8 cellular contexts compared by ENCODE assay signal in genomic region chr12:109462868-109463692, GRCh38. TPM values are rescaled to one million over a fixed set of nuclear protein-coding genes. Genes with fewer than 3 reads are reported as not detected.
DNase-seq lines count a peak whose midpoint lies in the region; ATAC-seq and TF ChIP-seq lines count a peak whose summit lies in the region.

No MANE protein-coding gene starts in this region.

- H3K36me3 Mint-ChIP-seq in stimulated activated naive CD8-positive, alpha-beta T cell treated with anti-CD3 and anti-CD28 coated beads, Interleukin-15, Interleukin-2, amounts not matched to agents 100 ng/mL and 50 ng/mL, for 24 hours (ENCODE audit: low read depth) = peaks cover 17% of the 10 kb centered on the region
- peaks cover 24% of the 10 kb centered on the region for H3K36me3 Mint-ChIP-seq in WTC11

- H3K27ac ChIP-seq in gastroesophageal sphincter (peak overlapping the region; percentile 90 to 100 (median 96)), osteoblast (ENCODE audit: low read depth, low read length) (peak overlapping the region; percentile 100)

- peaks cover 0 to 37% of the 10 kb centered on the region in 2 donors for H3K36me3 ChIP-seq in gastroesophageal sphincter
- H3K36me3 ChIP-seq in osteoblast (ENCODE audit: insufficient read depth, low read length) = peaks cover 42% of the 10 kb centered on the region

- TF ChIP-seq EP300 in gastroesophageal sphincter (IDR thresholded peaks at IDR 0.05) = no peak

- H3K4me3 Mint-ChIP-seq in stimulated activated naive CD8-positive, alpha-beta T cell treated with anti-CD3 and anti-CD28 coated beads, Interleukin-15, Interleukin-2, amounts not matched to agents 100 ng/mL and 50 ng/mL, for 24 hours = no peak overlapping the region
- peak overlapping the region; percentile 39 for H3K4me3 Mint-ChIP-seq in WTC11

- WGBS in gastroesophageal sphincter (ENCODE audit: low coverage in 1 of 2), 2 donors = 2 to 7% methylated on average over 7 to 9 of the region's 14 CpGs

- peak overlapping the region; percentile 57 for H3K27ac Mint-ChIP-seq in stimulated activated naive CD8-positive, alpha-beta T cell treated with anti-CD3 and anti-CD28 coated beads, Interleukin-15, Interleukin-2, amounts not matched to agents 100 ng/mL and 50 ng/mL, for 24 hours
- peak overlapping the region; percentile 99 for H3K27ac Mint-ChIP-seq in WTC11

- no peaks in the 10 kb centered on the region for H3K9me3 Mint-ChIP-seq in stimulated activated naive CD8-positive, alpha-beta T cell treated with anti-CD3 and anti-CD28 coated beads, Interleukin-15, Interleukin-2, amounts not matched to agents 100 ng/mL and 50 ng/mL, for 24 hours
- no peaks in the 10 kb centered on the region for H3K9me3 Mint-ChIP-seq in WTC11

- peak overlapping the region; percentile 68 for H2AFZ ChIP-seq in osteoblast (ENCODE audit: low read length)

- H3K4me2 ChIP-seq in osteoblast (ENCODE audit: insufficient read depth, low read length) = peak overlapping the region; percentile 78

- H3K27me3 ChIP-seq in gastroesophageal sphincter (no peaks in the 10 kb centered on the region), osteoblast (ENCODE audit: insufficient read depth, low read length) (no peaks in the 10 kb centered on the region)

- CTCF ChIA-PET in WTC11 (lab: Charles Lee) = interaction anchor here (0.6 to 5.2 kb wide), 8 partner anchors 12 to 637 kb away, joined by 3 to 52 read pairs (median 4); no protein-coding TSS in a partner anchor

- TF ChIP-seq CTCF in WTC11 (IDR thresholded peaks at IDR 0.05) (no peak), gastroesophageal sphincter (IDR thresholded peaks at IDR 0.05) (peak in 2 of 4 experiments; percentile 19 to 33), osteoblast (IDR thresholded peaks at IDR 0.05; ENCODE audit: extremely low read depth, low read depth, low read length) (no peak)

- H3K4me1 ChIP-seq in gastroesophageal sphincter (peaks cover 42 to 100% (median 87%) of the 10 kb centered on the region in 3 donors), osteoblast (ENCODE audit: insufficient read depth, low read length) (peaks cover 73% of the 10 kb centered on the region)

- POLR2A ChIA-PET in WTC11 (lab: Charles Lee) = interaction anchor here (0.5 to 1.5 kb wide), 5 partner anchors 10 to 30 kb away, joined by 3 to 4 read pairs (median 4); partner anchors contain the start of genes KCTD10 and UBE3B

- H3K27me3 Mint-ChIP-seq in stimulated activated naive CD8-positive, alpha-beta T cell treated with anti-CD3 and anti-CD28 coated beads, Interleukin-15, Interleukin-2, amounts not matched to agents 100 ng/mL and 50 ng/mL, for 24 hours = no peaks in the 10 kb centered on the region
- H3K27me3 Mint-ChIP-seq in WTC11 (ENCODE audit: low read depth) = no peaks in the 10 kb centered on the region

- peaks cover 49% of the 10 kb centered on the region for H3K4me1 Mint-ChIP-seq in stimulated activated naive CD8-positive, alpha-beta T cell treated with anti-CD3 and anti-CD28 coated beads, Interleukin-15, Interleukin-2, amounts not matched to agents 100 ng/mL and 50 ng/mL, for 24 hours (ENCODE audit: low read depth)
- peaks cover 88% of the 10 kb centered on the region for H3K4me1 Mint-ChIP-seq in WTC11

- peaks cover 4% of the 10 kb centered on the region for H4K20me1 ChIP-seq in osteoblast (ENCODE audit: insufficient read depth, low read length)

- H3K79me2 ChIP-seq in osteoblast (ENCODE audit: insufficient read depth, low read length) = peaks cover 85% of the 10 kb centered on the region

- no peak for DNase-seq in stimulated activated naive CD8-positive, alpha-beta T cell treated with anti-CD3 and anti-CD28 coated beads, Interleukin-15, Interleukin-2, amounts not matched to agents 100 U/mL and 50 U/mL, for 24 hours
- DNase-seq in WTC11 (ENCODE audit: low spot score) = peak; percentile 31
- peak; percentile 93 for DNase-seq in osteoblast (ENCODE audit: insufficient read length, low spot score, missing footprints)
- no peak for DNase-seq in NCI-H774 (lab: John Stamatoyannopoulos, UW)
- no peak for DNase-seq in NCI-H1092 treated with DMSO at 0.1 percent for 48 hours (lab: John Stamatoyannopoulos, UW)

- TF ChIP-seq POLR2A in gastroesophageal sphincter (IDR thresholded peaks at IDR 0.05) = no peak

- H3K4me3 ChIP-seq in gastroesophageal sphincter = peak overlapping the region; percentile 25 to 34
- peak overlapping the region; percentile 42 for H3K4me3 ChIP-seq in osteoblast (ENCODE audit: insufficient read depth, low read length)

- ATAC-seq in stimulated activated naive CD8-positive, alpha-beta T cell treated with anti-CD3 and anti-CD28 coated beads, Interleukin-15, Interleukin-2, amounts not matched to agents 100 U/mL and 50 U/mL, for 24 hours = no peak
- peak; percentile 6; the same call in 1 of the 2 replicates for ATAC-seq in WTC11
- ATAC-seq in gastroesophageal sphincter = peak; percentile 89
- ATAC-seq in GM18873 (IDR thresholded peaks at IDR 0.05; ENCODE audit: low FRiP score, unreplicated experiment) = no peak

- H3K9me3 ChIP-seq in gastroesophageal sphincter = no peaks in the 10 kb centered on the region
- H3K9me3 ChIP-seq in osteoblast (ENCODE audit: low read depth, low read length) = no peaks in the 10 kb centered on the region

TF ChIP-seq in WTC11, 78 proteins besides CTCF, POLR2A, EP300 and RAD21:
- TF ChIP-seq, protein P1, sequence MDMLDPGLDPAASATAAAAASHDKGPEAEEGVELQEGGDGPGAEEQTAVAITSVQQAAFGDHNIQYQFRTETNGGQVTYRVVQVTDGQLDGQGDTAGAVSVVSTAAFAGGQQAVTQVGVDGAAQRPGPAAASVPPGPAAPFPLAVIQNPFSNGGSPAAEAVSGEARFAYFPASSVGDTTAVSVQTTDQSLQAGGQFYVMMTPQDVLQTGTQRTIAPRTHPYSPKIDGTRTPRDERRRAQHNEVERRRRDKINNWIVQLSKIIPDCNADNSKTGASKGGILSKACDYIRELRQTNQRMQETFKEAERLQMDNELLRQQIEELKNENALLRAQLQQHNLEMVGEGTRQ (CRISPR knock-in tag; IDR thresholded peaks at IDR 0.05) = no peak
- TF ChIP-seq ZNF423 (CRISPR knock-in tag; IDR thresholded peaks at IDR 0.05) (peak; percentile 74; the same call in 1 of the 2 replicates), ATF1 (CRISPR knock-in tag; IDR thresholded peaks at IDR 0.05) (no peak), NFE2L1 (CRISPR knock-in tag; IDR thresholded peaks at IDR 0.05) (no peak), SOX15 (CRISPR knock-in tag; IDR thresholded peaks at IDR 0.05) (no peak), IRF1 (CRISPR knock-in tag; IDR thresholded peaks at IDR 0.05) (no peak), ZNF512 (CRISPR knock-in tag; IDR thresholded peaks at IDR 0.05; ENCODE audit: borderline replicate concordance) (no peak), TEAD1 (CRISPR knock-in tag; IDR thresholded peaks at IDR 0.05) (peak; percentile 71; the same call in 1 of the 2 replicates), HMGA2 (CRISPR knock-in tag; IDR thresholded peaks at IDR 0.05) (no peak), PRRX2 (CRISPR knock-in tag; IDR thresholded peaks at IDR 0.05) (no peak), NR3C1 (CRISPR knock-in tag; conservative IDR thresholded peaks at IDR 0.05; ENCODE audit: low read depth) (no peak)
- TF ChIP-seq, protein P2, sequence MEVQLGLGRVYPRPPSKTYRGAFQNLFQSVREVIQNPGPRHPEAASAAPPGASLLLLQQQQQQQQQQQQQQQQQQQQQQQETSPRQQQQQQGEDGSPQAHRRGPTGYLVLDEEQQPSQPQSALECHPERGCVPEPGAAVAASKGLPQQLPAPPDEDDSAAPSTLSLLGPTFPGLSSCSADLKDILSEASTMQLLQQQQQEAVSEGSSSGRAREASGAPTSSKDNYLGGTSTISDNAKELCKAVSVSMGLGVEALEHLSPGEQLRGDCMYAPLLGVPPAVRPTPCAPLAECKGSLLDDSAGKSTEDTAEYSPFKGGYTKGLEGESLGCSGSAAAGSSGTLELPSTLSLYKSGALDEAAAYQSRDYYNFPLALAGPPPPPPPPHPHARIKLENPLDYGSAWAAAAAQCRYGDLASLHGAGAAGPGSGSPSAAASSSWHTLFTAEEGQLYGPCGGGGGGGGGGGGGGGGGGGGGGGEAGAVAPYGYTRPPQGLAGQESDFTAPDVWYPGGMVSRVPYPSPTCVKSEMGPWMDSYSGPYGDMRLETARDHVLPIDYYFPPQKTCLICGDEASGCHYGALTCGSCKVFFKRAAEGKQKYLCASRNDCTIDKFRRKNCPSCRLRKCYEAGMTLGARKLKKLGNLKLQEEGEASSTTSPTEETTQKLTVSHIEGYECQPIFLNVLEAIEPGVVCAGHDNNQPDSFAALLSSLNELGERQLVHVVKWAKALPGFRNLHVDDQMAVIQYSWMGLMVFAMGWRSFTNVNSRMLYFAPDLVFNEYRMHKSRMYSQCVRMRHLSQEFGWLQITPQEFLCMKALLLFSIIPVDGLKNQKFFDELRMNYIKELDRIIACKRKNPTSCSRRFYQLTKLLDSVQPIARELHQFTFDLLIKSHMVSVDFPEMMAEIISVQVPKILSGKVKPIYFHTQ (CRISPR knock-in tag; IDR thresholded peaks at IDR 0.05) = no peak
TF ChIP-seq in WTC11: peak in this region for 2.

RNA-seq across cellular contexts. Expression of gene KCTD10, which starts 14.0 kb away (rescaled TPM):
- total RNA-seq in WTC11 (2021) = 35.1 to 44.7 TPM (median 37.6 TPM) in 3 replicates
- 100 to 1,000 TPM in 1 of 4 donors, 10 to 100 TPM in 3; 76.8 to 104 (median 94.5) TPM for total RNA-seq in gastroesophageal sphincter
- total RNA-seq in osteoblast = 94.6 and 102 TPM in 2 replicates

RNA-seq across cellular contexts. Expression of gene UBE3B, which starts 14.4 kb away (rescaled TPM):
- total RNA-seq in WTC11 (2021) = 28.9 to 32.2 TPM (median 29.3 TPM) in 3 replicates
- total RNA-seq in gastroesophageal sphincter = 10 to 100 TPM; 45.2 to 63.6 (median 62.8) TPM
- 34.8 and 40.9 TPM in 2 replicates for total RNA-seq in osteoblast

Comparison
In these comparisons a context has a peak if more than half of its experiments do, and no peak if none do; other contexts are left out.
1. ATAC-seq: peak in WTC11 (single experiment) and gastroesophageal sphincter (single experiment); none in stimulated activated naive CD8-positive, alpha-beta T cell treated with anti-CD3 and anti-CD28 coated beads, Interleukin-15, Interleukin-2, amounts not matched to agents 100 U/mL and 50 U/mL, for 24 hours (single experiment) and GM18873 (single experiment).
2. DNase-seq: peak in WTC11 (single experiment) and osteoblast (single experiment); none in stimulated activated naive CD8-positive, alpha-beta T cell treated with anti-CD3 and anti-CD28 coated beads, Interleukin-15, Interleukin-2, amounts not matched to agents 100 U/mL and 50 U/mL, for 24 hours (single experiment), NCI-H774 (single experiment) and NCI-H1092 treated with DMSO at 0.1 percent for 48 hours (single experiment).